ENCODE assay signal across 17 cellular contexts in genomic region chr11:96794152-96794551, GRCh38.
DNase-seq lines count a peak whose midpoint lies in the region; ATAC-seq, FAIRE-seq and TF ChIP-seq lines count a peak whose summit lies in the region.
"Had no signal": no experiment of that assay in that cellular context is flagged by ENCODE, and none has a peak within 500 bp of the region (broad histone marks: within the 10 kb centered on the region; RNA-seq: fewer than 3 reads in every experiment).

No MANE protein-coding gene starts in this region.

- no peaks in the 10 kb centered on the region for H3K27me3 Mint-ChIP-seq in GM23338 (ENCODE audit: insufficient read depth, low read depth, poor library complexity)
- H3K27me3 Mint-ChIP-seq: activated naive CD4-positive, alpha-beta T cell treated with anti-CD3 and anti-CD28 coated beads, Interleukin-2, amount 50 U/mL, for 24 hours had no signal

- H3K36me3 Mint-ChIP-seq in GM23338 (ENCODE audit: low read depth), result no peaks in the 10 kb centered on the region
- H3K36me3 Mint-ChIP-seq: activated naive CD4-positive, alpha-beta T cell treated with anti-CD3 and anti-CD28 coated beads, Interleukin-2, amount 50 U/mL, for 24 hours had no signal

- no peak overlapping the region for H3K27ac Mint-ChIP-seq in GM23338
- H3K27ac Mint-ChIP-seq: activated naive CD4-positive, alpha-beta T cell treated with anti-CD3 and anti-CD28 coated beads, Interleukin-2, amount 50 U/mL, for 24 hours had no signal

- H3K36me3 ChIP-seq in BE2C (no peaks in the 10 kb centered on the region), GM23338 (ENCODE audit: insufficient read depth) (no peaks in the 10 kb centered on the region), RWPE2 (ENCODE audit: low read depth) (no peaks in the 10 kb centered on the region)
- H3K36me3 ChIP-seq: ascending aorta had no signal

- no peaks in the 10 kb centered on the region for H3K79me2 ChIP-seq in GM23338 (replicated peaks; ENCODE audit: insufficient read depth)

- H4K20me1 ChIP-seq in GM23338 (replicated peaks; ENCODE audit: insufficient read depth), result no peaks in the 10 kb centered on the region

- H3K27ac ChIP-seq in GM23338 (ENCODE audit: low read depth) (no peak overlapping the region), RWPE2 (ENCODE audit: poor library complexity, severe bottlenecking) (no peak overlapping the region)
- H3K27ac ChIP-seq: ascending aorta had no signal

- H3K9me2 ChIP-seq in GM23338 (ENCODE audit: insufficient read depth), result no peaks in the 10 kb centered on the region

- H3K4me3 Mint-ChIP-seq in GM23338, result no peak overlapping the region
- H3K4me3 Mint-ChIP-seq: activated naive CD4-positive, alpha-beta T cell treated with anti-CD3 and anti-CD28 coated beads, Interleukin-2, amount 50 U/mL, for 24 hours had no signal

- no peak overlapping the region for H3K4me3 ChIP-seq in BE2C (ENCODE audit: low read depth, low read length)
- no peak overlapping the region for H3K4me3 ChIP-seq in GM23338
- no peak overlapping the region for H3K4me3 ChIP-seq in RWPE2 (ENCODE audit: severe bottlenecking)
- H3K4me3 ChIP-seq: ascending aorta had no signal

- no peaks in the 10 kb centered on the region for H3K9me3 Mint-ChIP-seq in GM23338

- DNase-seq in BE2C (no peak), GM23338 (ENCODE audit: low spot score) (peak; percentile 56), RWPE2 (ENCODE audit: low spot score) (no peak), iPS-NIHi11 (ENCODE audit: low spot score) (peak; percentile 43), D721Med (ENCODE audit: insufficient read length, low spot score) (no peak), hippocampal formation (lab: John Stamatoyannopoulos, UW) (no peak)
- DNase-seq: activated CD4-positive, alpha-beta T cell treated with anti-CD3 and anti-CD28 coated beads, Interleukin-2, amount 50 U/mL, for 4 hours; Calu3; NCI-H1105; NCI-H2107; NCI-H526; SHP77; T-helper 1 cell had no signal

- ATAC-seq in GM23338 (peak; percentile 91), RWPE2 (ENCODE audit: low read depth) (peak; percentile 40; the same call in 2 of the 3 replicates), GM19463 (IDR thresholded peaks at IDR 0.05; ENCODE audit: unreplicated experiment) (no peak)

- no peak for FAIRE-seq in D721Med (lab: Jason Lieb, UNC)
- FAIRE-seq: GM12892 had no signal

- H3K4me1 ChIP-seq in BE2C, result no peaks in the 10 kb centered on the region
- H3K4me1 ChIP-seq in GM23338 (ENCODE audit: insufficient read depth), result no peaks in the 10 kb centered on the region
- H3K4me1 ChIP-seq in RWPE2 (ENCODE audit: insufficient read depth, poor library complexity, severe bottlenecking), result no peaks in the 10 kb centered on the region
- H3K4me1 ChIP-seq: ascending aorta had no signal

- no peaks in the 10 kb centered on the region for H3F3A ChIP-seq in GM23338 (replicated peaks; ENCODE audit: low read depth)

- no peaks in the 10 kb centered on the region for H3K9me3 ChIP-seq in BE2C
- H3K9me3 ChIP-seq in RWPE2 (ENCODE audit: severe bottlenecking), result no peaks in the 10 kb centered on the region
- H3K9me3 ChIP-seq: ascending aorta had no signal

- H3K4me2 ChIP-seq in GM23338, result no peak overlapping the region

- H3K4me1 Mint-ChIP-seq in GM23338, result no peaks in the 10 kb centered on the region
- H3K4me1 Mint-ChIP-seq: activated naive CD4-positive, alpha-beta T cell treated with anti-CD3 and anti-CD28 coated beads, Interleukin-2, amount 50 U/mL, for 24 hours had no signal

- H3K27me3 ChIP-seq in BE2C, result no peaks in the 10 kb centered on the region
- H3K27me3 ChIP-seq in GM23338 (ENCODE audit: insufficient read depth), result no peaks in the 10 kb centered on the region
- H3K27me3 ChIP-seq in RWPE2 (ENCODE audit: insufficient read depth, poor library complexity, severe bottlenecking), result no peaks in the 10 kb centered on the region
- H3K27me3 ChIP-seq: ascending aorta had no signal

- H2AFZ ChIP-seq in GM23338, result no peak overlapping the region; the same call in 1 of the 2 replicates

- TF ChIP-seq CTCF in BE2C (IDR thresholded peaks at IDR 0.05; ENCODE audit: low read depth, low read length) (peak; percentile 45), GM23338 (conservative IDR thresholded peaks at IDR 0.05; ENCODE audit: low read depth in 2 of 2) (peak; percentile 44 to 62), RWPE2 (IDR thresholded peaks at IDR 0.05; ENCODE audit: poor library complexity, severe bottlenecking) (peak; percentile 16), D721Med (IDR thresholded peaks at IDR 0.05; ENCODE audit: insufficient read depth, missing control alignments) (no peak)

TF ChIP-seq in GM23338, 12 proteins besides CTCF, POLR2A, EP300 and RAD21:
- TF ChIP-seq, protein P1, sequence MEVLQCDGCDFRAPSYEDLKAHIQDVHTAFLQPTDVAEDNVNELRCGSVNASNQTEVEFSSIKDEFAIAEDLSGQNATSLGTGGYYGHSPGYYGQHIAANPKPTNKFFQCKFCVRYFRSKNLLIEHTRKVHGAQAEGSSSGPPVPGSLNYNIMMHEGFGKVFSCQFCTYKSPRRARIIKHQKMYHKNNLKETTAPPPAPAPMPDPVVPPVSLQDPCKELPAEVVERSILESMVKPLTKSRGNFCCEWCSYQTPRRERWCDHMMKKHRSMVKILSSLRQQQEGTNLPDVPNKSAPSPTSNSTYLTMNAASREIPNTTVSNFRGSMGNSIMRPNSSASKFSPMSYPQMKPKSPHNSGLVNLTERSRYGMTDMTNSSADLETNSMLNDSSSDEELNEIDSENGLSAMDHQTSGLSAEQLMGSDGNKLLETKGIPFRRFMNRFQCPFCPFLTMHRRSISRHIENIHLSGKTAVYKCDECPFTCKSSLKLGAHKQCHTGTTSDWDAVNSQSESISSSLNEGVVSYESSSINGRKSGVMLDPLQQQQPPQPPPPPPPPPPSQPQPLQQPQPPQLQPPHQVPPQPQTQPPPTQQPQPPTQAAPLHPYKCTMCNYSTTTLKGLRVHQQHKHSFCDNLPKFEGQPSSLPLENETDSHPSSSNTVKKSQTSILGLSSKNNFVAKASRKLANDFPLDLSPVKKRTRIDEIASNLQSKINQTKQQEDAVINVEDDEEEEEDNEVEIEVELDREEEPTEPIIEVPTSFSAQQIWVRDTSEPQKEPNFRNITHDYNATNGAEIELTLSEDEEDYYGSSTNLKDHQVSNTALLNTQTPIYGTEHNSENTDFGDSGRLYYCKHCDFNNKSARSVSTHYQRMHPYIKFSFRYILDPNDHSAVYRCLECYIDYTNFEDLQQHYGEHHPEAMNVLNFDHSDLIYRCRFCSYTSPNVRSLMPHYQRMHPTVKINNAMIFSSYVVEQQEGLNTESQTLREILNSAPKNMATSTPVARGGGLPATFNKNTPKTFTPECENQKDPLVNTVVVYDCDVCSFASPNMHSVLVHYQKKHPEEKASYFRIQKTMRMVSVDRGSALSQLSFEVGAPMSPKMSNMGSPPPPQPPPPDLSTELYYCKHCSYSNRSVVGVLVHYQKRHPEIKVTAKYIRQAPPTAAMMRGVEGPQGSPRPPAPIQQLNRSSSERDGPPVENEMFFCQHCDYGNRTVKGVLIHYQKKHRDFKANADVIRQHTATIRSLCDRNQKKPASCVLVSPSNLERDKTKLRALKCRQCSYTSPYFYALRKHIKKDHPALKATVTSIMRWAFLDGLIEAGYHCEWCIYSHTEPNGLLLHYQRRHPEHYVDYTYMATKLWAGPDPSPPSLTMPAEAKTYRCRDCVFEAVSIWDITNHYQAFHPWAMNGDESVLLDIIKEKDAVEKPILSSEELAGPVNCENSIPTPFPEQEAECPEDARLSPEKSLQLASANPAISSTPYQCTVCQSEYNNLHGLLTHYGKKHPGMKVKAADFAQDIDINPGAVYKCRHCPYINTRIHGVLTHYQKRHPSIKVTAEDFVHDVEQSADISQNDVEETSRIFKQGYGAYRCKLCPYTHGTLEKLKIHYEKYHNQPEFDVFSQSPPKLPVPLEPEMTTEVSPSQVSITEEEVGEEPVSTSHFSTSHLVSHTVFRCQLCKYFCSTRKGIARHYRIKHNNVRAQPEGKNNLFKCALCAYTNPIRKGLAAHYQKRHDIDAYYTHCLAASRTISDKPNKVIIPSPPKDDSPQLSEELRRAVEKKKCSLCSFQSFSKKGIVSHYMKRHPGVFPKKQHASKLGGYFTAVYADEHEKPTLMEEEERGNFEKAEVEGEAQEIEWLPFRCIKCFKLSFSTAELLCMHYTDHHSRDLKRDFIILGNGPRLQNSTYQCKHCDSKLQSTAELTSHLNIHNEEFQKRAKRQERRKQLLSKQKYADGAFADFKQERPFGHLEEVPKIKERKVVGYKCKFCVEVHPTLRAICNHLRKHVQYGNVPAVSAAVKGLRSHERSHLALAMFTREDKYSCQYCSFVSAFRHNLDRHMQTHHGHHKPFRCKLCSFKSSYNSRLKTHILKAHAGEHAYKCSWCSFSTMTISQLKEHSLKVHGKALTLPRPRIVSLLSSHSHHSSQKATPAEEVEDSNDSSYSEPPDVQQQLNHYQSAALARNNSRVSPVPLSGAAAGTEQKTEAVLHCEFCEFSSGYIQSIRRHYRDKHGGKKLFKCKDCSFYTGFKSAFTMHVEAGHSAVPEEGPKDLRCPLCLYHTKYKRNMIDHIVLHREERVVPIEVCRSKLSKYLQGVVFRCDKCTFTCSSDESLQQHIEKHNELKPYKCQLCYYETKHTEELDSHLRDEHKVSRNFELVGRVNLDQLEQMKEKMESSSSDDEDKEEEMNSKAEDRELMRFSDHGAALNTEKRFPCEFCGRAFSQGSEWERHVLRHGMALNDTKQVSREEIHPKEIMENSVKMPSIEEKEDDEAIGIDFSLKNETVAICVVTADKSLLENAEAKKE (CRISPR knock-in tag; IDR thresholded peaks at IDR 0.05), result no peak
- no peak for TF ChIP-seq POLR2AphosphoS5 (IDR thresholded peaks at IDR 0.05; ENCODE audit: low read depth)
- no peak for TF ChIP-seq ZNF114 (CRISPR knock-in tag; IDR thresholded peaks at IDR 0.05)
- no peak for TF ChIP-seq CREB1 (CRISPR knock-in tag; IDR thresholded peaks at IDR 0.05; ENCODE audit: low read depth)
TF ChIP-seq in GM23338: peak in this region for 0.

Comparison
In these comparisons a context has a peak if more than half of its experiments do, and no peak if none do; other contexts are left out.
1. DNase-seq: peak in GM23338 (single experiment) and iPS-NIHi11 (single experiment); none in BE2C (single experiment), RWPE2 (single experiment), D721Med (single experiment) and hippocampal formation (0 of 2).